In genomic region chr2:8542381-8543064, GRCh38 we compare ENCODE assay signal across 12 cellular contexts.
DNase-seq lines count a peak whose midpoint lies in the region; ATAC-seq and TF ChIP-seq lines count a peak whose summit lies in the region.
"Had no signal": no experiment of that assay in that cellular context is flagged by ENCODE, and none has a peak within 500 bp of the region (broad histone marks: within the 10 kb centered on the region; RNA-seq: fewer than 3 reads in every experiment).

No MANE protein-coding gene starts in this region.

- no peak for ATAC-seq in activated CD8-positive, alpha-beta T cell treated with anti-CD3 and anti-CD28 coated beads for 36 hours
- ATAC-seq in lower lobe of right lung: no peak
- ATAC-seq in GM18517 (IDR thresholded peaks at IDR 0.05; ENCODE audit: unreplicated experiment): no peak
- ATAC-seq in GM19395 (IDR thresholded peaks at IDR 0.05; ENCODE audit: unreplicated experiment): no peak

- H3K27ac ChIP-seq in lower lobe of right lung (peak overlapping the region; percentile 81), suprapubic skin (peak overlapping the region; percentile 30)
- H3K27ac ChIP-seq: epithelial cell of prostate, RWPE1 had no signal

- POLR2A ChIA-PET in activated CD8-positive, alpha-beta T cell treated with anti-CD3 and anti-CD28 coated beads for 36 hours (lab: Charles Lee): interaction anchor here (0.7 to 4.7 kb wide), 17 partner anchors 10 to 1114 kb away, joined by 3 to 54 read pairs (median 4); partner anchors contain the start of gene ID2

- no peak for DNase-seq in activated naive CD4-positive, alpha-beta T cell treated with anti-CD3 and anti-CD28 coated beads for 36 hours
- no peak for DNase-seq in activated naive CD4-positive, alpha-beta T cell treated with anti-CD3 and anti-CD28 coated beads, Interleukin-2, amount 50 U/mL, for 16 hours
- no peak for DNase-seq in activated CD8-positive, alpha-beta T cell treated with anti-CD3 and anti-CD28 coated beads for 36 hours
- DNase-seq in lower lobe of right lung (no peak), suprapubic skin (ENCODE audit: low spot score in 2 of 2) (no peak), NCI-H2029 treated with DMSO at 0.1 percent for 48 hours (lab: John Stamatoyannopoulos, UW) (no peak)
- DNase-seq: IMR-90, NCI-H2081 had no signal

- no peak for TF ChIP-seq EP300 in suprapubic skin (IDR thresholded peaks at IDR 0.05)

- H3K36me3 Mint-ChIP-seq in activated naive CD4-positive, alpha-beta T cell treated with anti-CD3 and anti-CD28 coated beads for 36 hours (ENCODE audit: low read depth): no peaks in the 10 kb centered on the region
- H3K36me3 Mint-ChIP-seq in activated CD8-positive, alpha-beta T cell treated with anti-CD3 and anti-CD28 coated beads for 36 hours (ENCODE audit: low read depth): no peaks in the 10 kb centered on the region

- no peak for TF ChIP-seq POLR2A in suprapubic skin (IDR thresholded peaks at IDR 0.05)

- WGBS in suprapubic skin: 75% methylated on average over 5 of the region's 5 CpGs

- H3K4me3 Mint-ChIP-seq in activated naive CD4-positive, alpha-beta T cell treated with anti-CD3 and anti-CD28 coated beads for 36 hours: no peak overlapping the region
- H3K4me3 Mint-ChIP-seq in activated CD8-positive, alpha-beta T cell treated with anti-CD3 and anti-CD28 coated beads for 36 hours: peak overlapping the region; percentile 28

- H3K27me3 ChIP-seq in lower lobe of right lung (ENCODE audit: low read depth): no peaks in the 10 kb centered on the region
- no peaks in the 10 kb centered on the region for H3K27me3 ChIP-seq in suprapubic skin

- no peak for TF ChIP-seq CTCF in activated CD8-positive, alpha-beta T cell treated with anti-CD3 and anti-CD28 coated beads for 36 hours (IDR thresholded peaks at IDR 0.05)
- TF ChIP-seq CTCF in lower lobe of right lung (IDR thresholded peaks at IDR 0.05) (no peak), suprapubic skin (IDR thresholded peaks at IDR 0.05) (no peak)

- peaks cover 74% of the 10 kb centered on the region for H3K4me1 ChIP-seq in lower lobe of right lung
- H3K4me1 ChIP-seq in suprapubic skin: peaks cover 63% of the 10 kb centered on the region

- H3K27me3 Mint-ChIP-seq in activated naive CD4-positive, alpha-beta T cell treated with anti-CD3 and anti-CD28 coated beads for 36 hours (ENCODE audit: low read depth): no peaks in the 10 kb centered on the region
- peaks cover 1% of the 10 kb centered on the region for H3K27me3 Mint-ChIP-seq in activated CD8-positive, alpha-beta T cell treated with anti-CD3 and anti-CD28 coated beads for 36 hours

- H3K4me3 ChIP-seq in lower lobe of right lung (no peak overlapping the region), suprapubic skin (no peak overlapping the region)

- CTCF ChIA-PET in activated naive CD4-positive, alpha-beta T cell treated with anti-CD3 and anti-CD28 coated beads for 36 hours (lab: Charles Lee): interaction anchor here (1.1 to 3.0 kb wide), 5 partner anchors 24 to 139 kb away, joined by 3 to 23 read pairs (median 3); partner anchors contain the start of gene ID2
- CTCF ChIA-PET in activated CD8-positive, alpha-beta T cell treated with anti-CD3 and anti-CD28 coated beads for 36 hours (lab: Charles Lee): interaction anchor here (1.1 to 1.4 kb wide), 4 partner anchors 11 to 232 kb away, joined by 3 to 5 read pairs (median 3); partner anchors contain the start of gene ID2

- intact Hi-C loops in activated naive CD4-positive, alpha-beta T cell treated with anti-CD3 and anti-CD28 coated beads for 36 hours (cut with micrococcal nuclease): loop anchor here (1.0 to 10.0 kb wide), 21 partner anchors 27 to 1668 kb away; partner anchors contain the start of genes KIDINS220 and RSAD2
- intact Hi-C loops in activated CD8-positive, alpha-beta T cell treated with anti-CD3 and anti-CD28 coated beads for 36 hours (cut with micrococcal nuclease): loop anchor here (1.0 to 10.0 kb wide), 5 partner anchors 26 to 238 kb away; partner anchors contain the start of gene ID2
- intact Hi-C loops in lower lobe of right lung (cut with DNase I): no loop called here

- H3K27ac Mint-ChIP-seq in activated naive CD4-positive, alpha-beta T cell treated with anti-CD3 and anti-CD28 coated beads for 36 hours: peak overlapping the region; percentile 97
- peak overlapping the region; percentile 97 for H3K27ac Mint-ChIP-seq in activated CD8-positive, alpha-beta T cell treated with anti-CD3 and anti-CD28 coated beads for 36 hours

- H3K36me3 ChIP-seq in lower lobe of right lung (no peaks in the 10 kb centered on the region), suprapubic skin (no peaks in the 10 kb centered on the region)

- H3K9me3 ChIP-seq in lower lobe of right lung (no peaks in the 10 kb centered on the region), suprapubic skin (no peaks in the 10 kb centered on the region)

- peaks cover 75% of the 10 kb centered on the region for H3K4me1 Mint-ChIP-seq in activated naive CD4-positive, alpha-beta T cell treated with anti-CD3 and anti-CD28 coated beads for 36 hours (ENCODE audit: low read depth)
- peaks cover 81% of the 10 kb centered on the region for H3K4me1 Mint-ChIP-seq in activated CD8-positive, alpha-beta T cell treated with anti-CD3 and anti-CD28 coated beads for 36 hours (ENCODE audit: low read depth)

- no peaks in the 10 kb centered on the region for H3K9me3 Mint-ChIP-seq in activated naive CD4-positive, alpha-beta T cell treated with anti-CD3 and anti-CD28 coated beads for 36 hours
- no peaks in the 10 kb centered on the region for H3K9me3 Mint-ChIP-seq in activated CD8-positive, alpha-beta T cell treated with anti-CD3 and anti-CD28 coated beads for 36 hours
